In genomic region chr1:152398812-152399698, GRCh38 we compare ENCODE assay signal across 11 cellular contexts. TPM values are rescaled to one million over a fixed set of nuclear protein-coding genes. Genes with fewer than 3 reads are reported as not detected.
DNase-seq lines count a peak whose midpoint lies in the region; ATAC-seq, FAIRE-seq and TF ChIP-seq lines count a peak whose summit lies in the region.
"Had no signal": no experiment of that assay in that cellular context is flagged by ENCODE, and none has a peak within 500 bp of the region (broad histone marks: within the 10 kb centered on the region; RNA-seq: fewer than 3 reads in every experiment).

No MANE protein-coding gene starts in this region.

- no peaks in the 10 kb centered on the region for H3K4me1 ChIP-seq in astrocyte (ENCODE audit: insufficient read depth, low read length)
- H3K4me1 ChIP-seq: colonic mucosa had no signal

- no peaks in the 10 kb centered on the region for H3K27me3 ChIP-seq in astrocyte (ENCODE audit: insufficient read depth, low read length)
- H3K27me3 ChIP-seq: colonic mucosa had no signal

- H3K36me3 ChIP-seq in astrocyte (ENCODE audit: insufficient read depth, low read length), result no peaks in the 10 kb centered on the region
- H3K36me3 ChIP-seq: colonic mucosa had no signal

- no peak overlapping the region for H3K4me3 Mint-ChIP-seq in astrocyte (ENCODE audit: unreplicated experiment)
- H3K4me3 Mint-ChIP-seq: T-cell had no signal

- TF ChIP-seq CTCF in GM10266 (IDR thresholded peaks at IDR 0.05; ENCODE audit: control insufficient read depth, insufficient read depth, low read depth, missing control alignments), result peak; percentile 28
- TF ChIP-seq CTCF in astrocyte (IDR thresholded peaks at IDR 0.05; ENCODE audit: insufficient read depth, low read depth, low read length), result peak; percentile 12

- H2AFZ ChIP-seq in astrocyte (ENCODE audit: low read depth, low read length), result no peak overlapping the region

- no peak overlapping the region for H3K4me3 ChIP-seq in astrocyte (ENCODE audit: insufficient read depth, low read depth, low read length)
- H3K4me3 ChIP-seq: colonic mucosa had no signal

- ATAC-seq in GM19351 (IDR thresholded peaks at IDR 0.05; ENCODE audit: unreplicated experiment) (no peak), GM19324 (IDR thresholded peaks at IDR 0.05; ENCODE audit: low FRiP score, unreplicated experiment) (no peak)

- no peak for FAIRE-seq in astrocyte (lab: Jason Lieb, UNC)
- FAIRE-seq: H1 had no signal

- no peak overlapping the region for H3K9ac ChIP-seq in astrocyte (ENCODE audit: low read length)

- no peak overlapping the region for H3K4me2 ChIP-seq in astrocyte (ENCODE audit: low read length)

- no peaks in the 10 kb centered on the region for H3K79me2 ChIP-seq in astrocyte (ENCODE audit: insufficient read depth, low read length)

- no peak overlapping the region for H3K27ac Mint-ChIP-seq in astrocyte (ENCODE audit: unreplicated experiment)

- peaks cover 18% of the 10 kb centered on the region for H3K27me3 Mint-ChIP-seq in astrocyte (ENCODE audit: low read depth, unreplicated experiment)

- TF ChIP-seq POLR2A in erythroblast (IDR thresholded peaks at IDR 0.05; ENCODE audit: low read length), result no peak

- no peaks in the 10 kb centered on the region for H3K9me3 Mint-ChIP-seq in astrocyte (ENCODE audit: unreplicated experiment)
- H3K9me3 Mint-ChIP-seq: T-cell had no signal

- no peaks in the 10 kb centered on the region for H3K36me3 Mint-ChIP-seq in astrocyte (ENCODE audit: low read depth, unreplicated experiment)
- H3K36me3 Mint-ChIP-seq: T-cell had no signal

- no peaks in the 10 kb centered on the region for H3K9me3 ChIP-seq in astrocyte (ENCODE audit: insufficient read depth, low read depth, low read length)
- H3K9me3 ChIP-seq: colonic mucosa had no signal

- no peak overlapping the region for H3K27ac ChIP-seq in astrocyte (ENCODE audit: low read depth, low read length)
- H3K27ac ChIP-seq: colonic mucosa had no signal

- H3K4me1 Mint-ChIP-seq in astrocyte (ENCODE audit: low read depth, unreplicated experiment), result peaks cover 3% of the 10 kb centered on the region

- DNase-seq in GM10266 (ENCODE audit: extremely low spot score), result peak; percentile 11
- peak; percentile 27 for DNase-seq in LoVo (ENCODE audit: low spot score)
- DNase-seq in astrocyte (ENCODE audit: low read depth), result no peak
- peak; percentile 10 for DNase-seq in myocyte (ENCODE audit: low read depth)
- DNase-seq in erythroblast (lab: John Stamatoyannopoulos, UW), result no peak
- no peak for DNase-seq in NCI-H2107 treated with DMSO at 0.1 percent for 48 hours (lab: John Stamatoyannopoulos, UW; ENCODE audit: unreplicated experiment)
- DNase-seq: colonic mucosa had no signal

- H4K20me1 ChIP-seq in astrocyte (ENCODE audit: insufficient read depth, low read length), result no peaks in the 10 kb centered on the region

RNA-seq across cellular contexts. Expression of gene CRNN, which starts 15.0 kb away (rescaled TPM):
- total RNA-seq in astrocyte, result not detected in 2 replicates
- total RNA-seq in myocyte, result not detected in 2 replicates
- not detected for polyA plus RNA-seq in myocyte (2012)
- total RNA-seq: colonic mucosa, H1, T-cell had no signal
- polyA plus RNA-seq: H1 had no signal

RNA-seq across cellular contexts. Expression of gene FLG2, which starts 39.2 kb away (rescaled TPM):
- total RNA-seq in astrocyte (not detected in 2 replicates), myocyte (not detected in 2 replicates)
- polyA plus RNA-seq in myocyte (2012), result 0.09 TPM
- total RNA-seq: colonic mucosa, H1, T-cell had no signal
- polyA plus RNA-seq: H1 had no signal

Comparison
In these comparisons a context has a peak if more than half of its experiments do, and no peak if none do; other contexts are left out.
1. DNase-seq: peak in GM10266 (single experiment), LoVo (single experiment) and myocyte (single experiment); none in astrocyte (single experiment), erythroblast (0 of 2) and NCI-H2107 treated with DMSO at 0.1 percent for 48 hours (single experiment).